ENCODE assay signal across 6 cellular contexts in genomic region chr2:90029080-90029428, GRCh38.
DNase-seq lines count a peak whose midpoint lies in the region; ATAC-seq, FAIRE-seq and TF ChIP-seq lines count a peak whose summit lies in the region.
"Not testable (repeated sequence)": the region's sequence is repeated elsewhere in the genome, so short reads cannot be mapped to it uniquely, and the experiment has no call there.

No MANE protein-coding gene starts in this region.

- peak overlapping the region in 4 of 8 donors; percentile 4 to 81 (median 36) for H3K4me3 Mint-ChIP-seq in naive B cell
- H3K4me3 Mint-ChIP-seq in stimulated activated naive B cell treated with anti-CD40 and anti-IgM and Interleukin-4, amounts not matched to agents 10 μg/mL and 1 μg/mL and 100 μg/mL, for 72 hours = not testable (repeated sequence)

- not testable (repeated sequence) for H3K9me3 ChIP-seq in BLaER1; SU-DHL-6 (ENCODE audit: insufficient read depth, low read length)

- H3K9me3 Mint-ChIP-seq in naive B cell; stimulated activated naive B cell treated with anti-CD40 and anti-IgM and Interleukin-4, amounts not matched to agents 10 μg/mL and 1 μg/mL and 100 μg/mL, for 72 hours: not testable (repeated sequence)

- H3K9ac ChIP-seq in BLaER1 = not testable (repeated sequence)
- peak overlapping the region; percentile 29; the same call in 1 of the 2 replicates for H3K9ac ChIP-seq in SU-DHL-6 (ENCODE audit: low read length)

- H3F3A ChIP-seq in SU-DHL-6 (ENCODE audit: insufficient read depth) = not testable (repeated sequence)

- FAIRE-seq in GM12892 (lab: Jason Lieb, UNC) = peak; percentile 50

- H3K27me3 ChIP-seq in BLaER1; SU-DHL-6 (ENCODE audit: low read length): not testable (repeated sequence)

- ATAC-seq in naive B cell (ENCODE audit: low read depth in 2 of 2) = peak; percentile 83 to 85
- peak; percentile 72 to 77 for ATAC-seq in stimulated activated naive B cell treated with anti-CD40 and anti-IgM and Interleukin-4, amounts not matched to agents 10 μg/mL and 1 μg/mL and 100 μg/mL, for 72 hours (replicated peaks)

- H3K4me2 ChIP-seq in BLaER1 = peak overlapping the region; percentile 75
- H3K4me2 ChIP-seq in SU-DHL-6 (ENCODE audit: low read depth, low read length, poor library complexity, severe bottlenecking) = peak overlapping the region; percentile 56

- not testable (repeated sequence) for DNase-seq in GM12892 (ENCODE audit: insufficient read length); stimulated activated naive B cell treated with anti-CD40 and anti-IgM and Interleukin-4, amounts not matched to agents 10 μg/mL and 1 μg/mL and 100 μg/mL, for 72 hours
- DNase-seq in NAMALWA (ENCODE audit: low spot score) (peak; percentile 77), naive B cell (peak; percentile 46)

- not testable (repeated sequence) for H4K20me1 ChIP-seq in BLaER1; SU-DHL-6 (ENCODE audit: low read depth, low read length)

- H3K79me2 ChIP-seq in SU-DHL-6 (ENCODE audit: insufficient read depth, low read length) = not testable (repeated sequence)

- not testable (repeated sequence) for H3K36me3 Mint-ChIP-seq in naive B cell; stimulated activated naive B cell treated with anti-CD40 and anti-IgM and Interleukin-4, amounts not matched to agents 10 μg/mL and 1 μg/mL and 100 μg/mL, for 72 hours

- H3K27ac ChIP-seq in BLaER1 (peak overlapping the region; percentile 69), SU-DHL-6 (ENCODE audit: low read depth, low read length) (peak overlapping the region; percentile 92)

- H2AFZ ChIP-seq in SU-DHL-6 (ENCODE audit: low read depth, low read length, severe bottlenecking) = peak overlapping the region; percentile 68

- H3K27me3 Mint-ChIP-seq in naive B cell; stimulated activated naive B cell treated with anti-CD40 and anti-IgM and Interleukin-4, amounts not matched to agents 10 μg/mL and 1 μg/mL and 100 μg/mL, for 72 hours: not testable (repeated sequence)

- peaks cover 9 to 11% (median 9%) of the 10 kb centered on the region in 3 donors for H3K4me1 Mint-ChIP-seq in naive B cell
- H3K4me1 Mint-ChIP-seq in stimulated activated naive B cell treated with anti-CD40 and anti-IgM and Interleukin-4, amounts not matched to agents 10 μg/mL and 1 μg/mL and 100 μg/mL, for 72 hours = peaks cover 9 to 15% of the 10 kb centered on the region in 2 donors

- H3K27ac Mint-ChIP-seq in naive B cell = peak overlapping the region in 4 of 6 donors; percentile 2 to 81 (median 74)
- H3K27ac Mint-ChIP-seq in stimulated activated naive B cell treated with anti-CD40 and anti-IgM and Interleukin-4, amounts not matched to agents 10 μg/mL and 1 μg/mL and 100 μg/mL, for 72 hours = not testable (repeated sequence)

- TF ChIP-seq POLR2A in GM12892 (IDR thresholded peaks at IDR 0.05; ENCODE audit: low read depth, low read length) = not testable (repeated sequence)

- H3K4me3 ChIP-seq in BLaER1; SU-DHL-6 (ENCODE audit: insufficient read depth, low read length, poor library complexity, severe bottlenecking): not testable (repeated sequence)

- not testable (repeated sequence) for H3K36me3 ChIP-seq in BLaER1; SU-DHL-6 (ENCODE audit: low read length)

- not testable (repeated sequence) for TF ChIP-seq CTCF in SU-DHL-6 (IDR thresholded peaks at IDR 0.05; ENCODE audit: insufficient read depth, low read length, poor library complexity, severe bottlenecking)

- peaks cover 43% of the 10 kb centered on the region for H3K4me1 ChIP-seq in BLaER1

- H3K9me2 ChIP-seq in SU-DHL-6 (replicated peaks; ENCODE audit: insufficient read depth, low read length) = not testable (repeated sequence)
